In genomic region chr14:55673048-55673447, GRCh38 we compare ENCODE assay signal across 13 cellular contexts.
DNase-seq lines count a peak whose midpoint lies in the region; ATAC-seq and TF ChIP-seq lines count a peak whose summit lies in the region.
"Had no signal": no experiment of that assay in that cellular context is flagged by ENCODE, and none has a peak within 500 bp of the region (broad histone marks: within the 10 kb centered on the region; RNA-seq: fewer than 3 reads in every experiment).

No MANE protein-coding gene starts in this region.

- ATAC-seq in Right ventricle myocardium inferior (no peak), Panc1 (no peak), SK-N-SH treated with all-trans-retinoic acid at 6 μM for 48 hours (no peak), GM21825 (IDR thresholded peaks at IDR 0.05; ENCODE audit: unreplicated experiment) (no peak)

- intact Hi-C loops in left ventricle myocardium inferior (cut with micrococcal nuclease), result no loop called here
- intact Hi-C loops in Right ventricle myocardium inferior (cut with DNase I), result no loop called here
- intact Hi-C loops in Panc1 (cut with micrococcal nuclease; ENCODE audit: unreplicated experiment), result no loop called here

- H3K9me3 ChIP-seq in left ventricle myocardium inferior (replicated peaks) (no peaks in the 10 kb centered on the region), Panc1 (ENCODE audit: control insufficient read depth, insufficient read depth, low read depth, low read length) (no peaks in the 10 kb centered on the region)
- H3K9me3 ChIP-seq: HAP-1 had no signal

- H3K27ac Mint-ChIP-seq in progenitor cell of endocrine pancreas, result peak overlapping the region; percentile 3
- H3K27ac Mint-ChIP-seq: B cell; CD4-positive, alpha-beta T cell had no signal

- DNase-seq in left ventricle myocardium inferior, result no peak
- DNase-seq in Right ventricle myocardium inferior (ENCODE audit: missing footprints), result no peak
- no peak for DNase-seq in Panc1 (ENCODE audit: low read depth, low spot score)
- DNase-seq in progenitor cell of endocrine pancreas (ENCODE audit: low spot score, unreplicated experiment), result no peak
- DNase-seq in germinal center (ENCODE audit: low spot score), result no peak
- DNase-seq: C1 segment of cervical spinal cord; Calu3; CD4-positive, alpha-beta T cell; DMS 273 treated with DMSO at 0.1 percent for 48 hours had no signal

- H3K36me3 ChIP-seq in left ventricle myocardium inferior, result peaks cover 85% of the 10 kb centered on the region
- H3K36me3 ChIP-seq in Panc1 (ENCODE audit: control insufficient read depth, insufficient read depth, low read length), result peaks cover 67% of the 10 kb centered on the region

- BruUV-seq in Panc1 (replicated peaks; lab: Mats Ljungman, UMichigan), result TSS peak; percentile 7

- H3K9me3 Mint-ChIP-seq in progenitor cell of endocrine pancreas (ENCODE audit: low read depth), result no peaks in the 10 kb centered on the region
- H3K9me3 Mint-ChIP-seq: CD4-positive, alpha-beta T cell had no signal

- H3K27ac ChIP-seq in left ventricle myocardium inferior (replicated peaks) (peak overlapping the region; percentile 16), Panc1 (ENCODE audit: low read length) (no peak overlapping the region)

- H3K4me3 ChIP-seq in left ventricle myocardium inferior, result no peak overlapping the region
- no peak overlapping the region for H3K4me3 ChIP-seq in Panc1 (ENCODE audit: low read depth in 2 of 2, low read length in 2 of 2)
- H3K4me3 ChIP-seq: HAP-1 had no signal

- H3K36me3 Mint-ChIP-seq in progenitor cell of endocrine pancreas (ENCODE audit: insufficient read depth), result peaks cover 26% of the 10 kb centered on the region

- in situ Hi-C loops in Panc1 (cut with HindIII; ENCODE audit: low pct_unique_long_range_greater_than_20kb, low sequenced_read_pairs), result no loop called here

- H3K4me3 Mint-ChIP-seq in progenitor cell of endocrine pancreas (ENCODE audit: low read depth), result no peak overlapping the region
- H3K4me3 Mint-ChIP-seq: B cell; CD4-positive, alpha-beta T cell had no signal

- H3K27me3 Mint-ChIP-seq in progenitor cell of endocrine pancreas, result no peaks in the 10 kb centered on the region
- H3K27me3 Mint-ChIP-seq: B cell; CD4-positive, alpha-beta T cell had no signal

- POLR2A ChIA-PET in Panc1 (lab: Charles Lee), result no interaction called here

- CTCF ChIA-PET in Panc1 (lab: Charles Lee), result no interaction called here

- no peaks in the 10 kb centered on the region for H3K4me1 Mint-ChIP-seq in progenitor cell of endocrine pancreas (ENCODE audit: low read depth)

- H3K27me3 ChIP-seq in left ventricle myocardium inferior (ENCODE audit: low read depth) (no peaks in the 10 kb centered on the region), Panc1 (ENCODE audit: control insufficient read depth, insufficient read depth, low read length) (no peaks in the 10 kb centered on the region)

- TF ChIP-seq CTCF in left ventricle myocardium inferior (IDR thresholded peaks at IDR 0.05; ENCODE audit: borderline replicate concordance), result no peak
- no peak for TF ChIP-seq CTCF in Panc1 (IDR thresholded peaks at IDR 0.05)
- no peak for TF ChIP-seq CTCF in progenitor cell of endocrine pancreas (IDR thresholded peaks at IDR 0.05; ENCODE audit: unreplicated experiment)

- H3K4me1 ChIP-seq in left ventricle myocardium inferior, result peaks cover 6% of the 10 kb centered on the region
- no peaks in the 10 kb centered on the region for H3K4me1 ChIP-seq in Panc1 (ENCODE audit: control insufficient read depth, insufficient read depth, low read length)

TF ChIP-seq in SK-N-SH treated with all-trans-retinoic acid at 6 μM for 48 hours, 23 proteins besides CTCF, POLR2A, EP300 and RAD21:
- TF ChIP-seq ISL1 (CRISPR knock-in tag; IDR thresholded peaks at IDR 0.05) (no peak), CSDC2 (CRISPR knock-in tag; IDR thresholded peaks at IDR 0.05) (no peak), ARNTL (CRISPR knock-in tag; IDR thresholded peaks at IDR 0.05; ENCODE audit: borderline replicate concordance, low read depth) (no peak), ZNF70 (CRISPR knock-in tag; IDR thresholded peaks at IDR 0.05) (no peak), PATZ1 (CRISPR knock-in tag; IDR thresholded peaks at IDR 0.05; ENCODE audit: borderline replicate concordance) (no peak), RARB (CRISPR knock-in tag; IDR thresholded peaks at IDR 0.05) (no peak), TCF4 (CRISPR knock-in tag; IDR thresholded peaks at IDR 0.05; ENCODE audit: borderline replicate concordance) (no peak), CREB5 (CRISPR knock-in tag; IDR thresholded peaks at IDR 0.05; ENCODE audit: low read depth) (no peak)
